In the genomic region with DNA sequence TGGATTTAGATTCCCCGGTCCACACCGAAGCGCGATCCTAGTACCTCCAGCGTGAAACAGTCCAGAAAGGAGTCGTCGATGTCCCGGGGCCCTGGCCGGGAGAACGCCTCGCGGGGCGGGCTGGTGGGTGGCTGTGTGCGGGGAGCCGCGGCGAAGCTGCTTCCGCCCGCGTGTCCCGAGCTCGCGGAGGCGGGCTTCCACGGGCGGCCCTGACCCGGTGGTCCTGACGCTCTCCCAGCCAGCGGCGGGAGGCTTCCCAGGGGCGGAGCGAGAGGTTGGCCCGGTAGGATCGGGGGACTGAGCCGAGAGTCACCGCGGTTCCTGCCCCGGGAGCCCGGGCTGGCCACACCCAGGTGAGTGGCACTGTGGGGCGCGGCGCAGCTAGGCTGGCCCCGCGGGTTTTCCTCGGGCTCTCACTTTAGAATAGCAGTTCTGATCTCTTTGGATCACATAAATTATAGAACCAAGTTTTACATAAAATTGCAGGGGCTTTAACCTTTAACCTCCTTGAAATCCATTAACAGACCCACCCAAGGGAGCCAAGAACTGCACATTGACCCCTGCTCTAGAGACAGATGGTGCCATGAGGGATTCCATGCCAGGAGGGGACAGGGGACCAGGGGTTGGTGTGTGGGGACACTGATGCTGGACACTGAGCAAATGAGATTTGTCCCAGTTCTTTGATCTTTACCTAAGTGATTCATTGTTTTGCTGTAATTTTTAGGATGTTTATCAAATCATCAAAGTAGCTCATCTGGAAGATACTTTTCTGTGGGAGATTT, we compare ENCODE assay signal across 9 cellular contexts. TPM values are rescaled to one million over a fixed set of nuclear protein-coding genes. Genes with fewer than 3 reads are reported as not detected.
DNase-seq lines count a peak whose midpoint lies in the region; ATAC-seq and TF ChIP-seq lines count a peak whose summit lies in the region.
"Had no signal": no experiment of that assay in that cellular context is flagged by ENCODE, and none has a peak within 500 bp of the region (broad histone marks: within the 10 kb centered on the region; RNA-seq: fewer than 3 reads in every experiment).

No MANE protein-coding gene starts in this region.

- WGBS in gastroesophageal sphincter (ENCODE audit: low coverage in 1 of 2), 2 donors, result 76% methylated on average over 3 of the region's 45 CpGs; no CpG with 5 or more reads in 1 of the 2 donors

- no peak overlapping the region for H3K9ac ChIP-seq in Karpas-422 (ENCODE audit: low read length)

- H4K20me1 ChIP-seq in Karpas-422 (ENCODE audit: insufficient read depth, low read depth, low read length), result no peaks in the 10 kb centered on the region

- no peaks in the 10 kb centered on the region for H3K9me2 ChIP-seq in Karpas-422 (replicated peaks; ENCODE audit: insufficient read depth, low read length)

- H3K36me3 Mint-ChIP-seq in activated naive CD8-positive, alpha-beta T cell, result peaks cover 3% of the 10 kb centered on the region
- no peaks in the 10 kb centered on the region for H3K36me3 Mint-ChIP-seq in natural killer cell treated with Interleukin-12 subunit alpha and Interleukin-12 subunit beta and Interleukin-15 and Interleukin-18, amount 100 ng/mL, for 72 hours

- H3K9me3 ChIP-seq in gastrocnemius medialis, result no peaks in the 10 kb centered on the region
- no peaks in the 10 kb centered on the region for H3K9me3 ChIP-seq in gastroesophageal sphincter
- H3K9me3 ChIP-seq in Karpas-422 (ENCODE audit: low read length), result no peaks in the 10 kb centered on the region

- intact Hi-C loops in left ventricle myocardium superior (cut with micrococcal nuclease) (no loop called here), gastrocnemius medialis (cut with DNase I; ENCODE audit: low total_unique reads) (no loop called here)

- peak; percentile 58 for ATAC-seq in left ventricle myocardium superior
- ATAC-seq in gastrocnemius medialis, result no peak
- no peak for ATAC-seq in natural killer cell treated with Interleukin-12 subunit alpha and Interleukin-12 subunit beta and Interleukin-15 and Interleukin-18, amount 100 ng/mL, for 72 hours
- no peak for ATAC-seq in gastroesophageal sphincter

- H3K27ac Mint-ChIP-seq in activated naive CD8-positive, alpha-beta T cell, result no peak overlapping the region
- H3K27ac Mint-ChIP-seq in natural killer cell treated with Interleukin-12 subunit alpha and Interleukin-12 subunit beta and Interleukin-15 and Interleukin-18, amount 100 ng/mL, for 72 hours, result no peak overlapping the region

- peaks cover 49% of the 10 kb centered on the region for H3K27me3 Mint-ChIP-seq in activated naive CD8-positive, alpha-beta T cell
- peaks cover 44 to 66% of the 10 kb centered on the region in 2 donors for H3K27me3 Mint-ChIP-seq in natural killer cell treated with Interleukin-12 subunit alpha and Interleukin-12 subunit beta and Interleukin-15 and Interleukin-18, amount 100 ng/mL, for 72 hours

- TF ChIP-seq CTCF in GM20000 (IDR thresholded peaks at IDR 0.05; ENCODE audit: extremely low read depth, missing control alignments) (no peak), gastrocnemius medialis (IDR thresholded peaks at IDR 0.05 in 4 of 5, conservative IDR thresholded peaks at IDR 0.05 in 1 of 5) (no peak), gastroesophageal sphincter (IDR thresholded peaks at IDR 0.05) (no peak)

- no peak overlapping the region for H2AFZ ChIP-seq in Karpas-422 (ENCODE audit: low read length)

- no peak overlapping the region for H3K4me2 ChIP-seq in Karpas-422 (ENCODE audit: low read depth, low read length, poor library complexity, severe bottlenecking)

- in situ Hi-C loops in gastrocnemius medialis (cut with MboI; ENCODE audit: low sequenced_read_pairs in 4 of 4), result no loop called here

- H3K4me3 ChIP-seq in gastrocnemius medialis (peak overlapping the region; percentile 25 to 45 (median 35)), gastroesophageal sphincter (peak overlapping the region in 1 of 2 donors; percentile 47), Karpas-422 (ENCODE audit: low read length) (no peak overlapping the region)

- peak overlapping the region; percentile 52 for H3K4me3 Mint-ChIP-seq in activated naive CD8-positive, alpha-beta T cell
- no peak overlapping the region for H3K4me3 Mint-ChIP-seq in natural killer cell treated with Interleukin-12 subunit alpha and Interleukin-12 subunit beta and Interleukin-15 and Interleukin-18, amount 100 ng/mL, for 72 hours

- H3K79me2 ChIP-seq in Karpas-422 (ENCODE audit: low read length), result no peaks in the 10 kb centered on the region

- peaks cover 10 to 20% (median 14%) of the 10 kb centered on the region in 3 donors for H3K27me3 ChIP-seq in gastrocnemius medialis
- peaks cover 47% of the 10 kb centered on the region for H3K27me3 ChIP-seq in gastroesophageal sphincter
- H3K27me3 ChIP-seq in Karpas-422 (ENCODE audit: low read length), result no peaks in the 10 kb centered on the region

- no peaks in the 10 kb centered on the region for H3K9me3 Mint-ChIP-seq in activated naive CD8-positive, alpha-beta T cell (ENCODE audit: low read depth)
- H3K9me3 Mint-ChIP-seq in natural killer cell treated with Interleukin-12 subunit alpha and Interleukin-12 subunit beta and Interleukin-15 and Interleukin-18, amount 100 ng/mL, for 72 hours, result peaks cover 3% of the 10 kb centered on the region

- peaks cover 7% of the 10 kb centered on the region for H3K4me1 Mint-ChIP-seq in activated naive CD8-positive, alpha-beta T cell (ENCODE audit: low read depth)
- H3K4me1 Mint-ChIP-seq in natural killer cell treated with Interleukin-12 subunit alpha and Interleukin-12 subunit beta and Interleukin-15 and Interleukin-18, amount 100 ng/mL, for 72 hours (ENCODE audit: low read depth in 2 of 2), result peaks cover 0 to 3% of the 10 kb centered on the region in 2 donors

- H3K27ac ChIP-seq in gastrocnemius medialis (no peak overlapping the region), gastroesophageal sphincter (no peak overlapping the region), Karpas-422 (ENCODE audit: low read length) (no peak overlapping the region)

- DNase-seq in GM20000 (ENCODE audit: low spot score) (peak; percentile 34), left ventricle myocardium superior (peak; percentile 33), gastrocnemius medialis (no peak), NCI-H2171 treated with DMSO at 0.1 percent for 48 hours (lab: John Stamatoyannopoulos, UW) (no peak), Karpas-422 (no peak)
- DNase-seq in natural killer cell treated with Interleukin-12 subunit alpha and Interleukin-12 subunit beta and Interleukin-15 and Interleukin-18, amount 100 ng/mL, for 72 hours (ENCODE audit: low spot score), result no peak
- DNase-seq: NCI-H2107 had no signal

- TF ChIP-seq EP300 in gastroesophageal sphincter (IDR thresholded peaks at IDR 0.05), result no peak

- no peaks in the 10 kb centered on the region for H3K4me1 ChIP-seq in gastrocnemius medialis
- peaks cover 0 to 9% (median 7%) of the 10 kb centered on the region in 3 donors for H3K4me1 ChIP-seq in gastroesophageal sphincter
- H3K4me1 ChIP-seq in Karpas-422 (ENCODE audit: low read length), result no peaks in the 10 kb centered on the region

- TF ChIP-seq POLR2A in gastrocnemius medialis (IDR thresholded peaks at IDR 0.05) (no peak), gastroesophageal sphincter (IDR thresholded peaks at IDR 0.05) (no peak)

- H3K36me3 ChIP-seq in gastrocnemius medialis, result no peaks in the 10 kb centered on the region
- no peaks in the 10 kb centered on the region for H3K36me3 ChIP-seq in gastroesophageal sphincter
- H3K36me3 ChIP-seq in Karpas-422 (ENCODE audit: insufficient read depth, low read length), result no peaks in the 10 kb centered on the region

RNA-seq across cellular contexts. Expression of a gene that starts 29.2 kb away (rescaled TPM):
- total RNA-seq in left ventricle myocardium superior, result not detected
- under 1 TPM in 1 of 4 donors, not detected in 3; 0.29 TPM for total RNA-seq in gastrocnemius medialis
- 1 to 10 TPM; 2.3 to 3.0 TPM for total RNA-seq in natural killer cell treated with Interleukin-12 subunit alpha and Interleukin-12 subunit beta and Interleukin-15 and Interleukin-18, amount 100 ng/mL, for 72 hours
- total RNA-seq in gastroesophageal sphincter, result under 1 TPM in 2 of 4 donors, not detected in 2; 0.13 to 0.57 TPM
- not detected in 2 replicates for total RNA-seq in Karpas-422 (2014; rRNA removed; shearing (Covaris generic); ENCODE audit: low replicate concordance)

Comparison
In these comparisons a context has a peak if more than half of its experiments do, and no peak if none do; other contexts are left out.
1. DNase-seq: peak in GM20000 (single experiment) and left ventricle myocardium superior (single experiment); none in gastrocnemius medialis (0 of 2), natural killer cell treated with Interleukin-12 subunit alpha and Interleukin-12 subunit beta and Interleukin-15 and Interleukin-18, amount 100 ng/mL, for 72 hours (single experiment), NCI-H2171 treated with DMSO at 0.1 percent for 48 hours (single experiment) and Karpas-422 (single experiment).